In genomic region chr4:65535128-65535527, GRCh38 we compare ENCODE assay signal across 18 cellular contexts.
DNase-seq lines count a peak whose midpoint lies in the region; FAIRE-seq lines count a peak whose summit lies in the region.
"Had no signal": no experiment of that assay in that cellular context is flagged by ENCODE, and none has a peak within 500 bp of the region (broad histone marks: within the 10 kb centered on the region; RNA-seq: fewer than 3 reads in every experiment).

No MANE protein-coding gene starts in this region.

- H3K27me3 Mint-ChIP-seq in T-helper 2 cell treated with Interferon-gamma antibody and Interleukin-4, amounts not matched to agents 5 μg/mL and 100 μg/mL, for 36 hours (ENCODE audit: low read depth) = no peaks in the 10 kb centered on the region
- H3K27me3 Mint-ChIP-seq: CD4-positive, CD25-positive, alpha-beta regulatory T cell had no signal

- H3K4me1 Mint-ChIP-seq in T-helper 2 cell treated with Interferon-gamma antibody and Interleukin-4, amounts not matched to agents 5 μg/mL and 100 μg/mL, for 36 hours (ENCODE audit: low read depth) = no peaks in the 10 kb centered on the region
- H3K4me1 Mint-ChIP-seq: CD4-positive, CD25-positive, alpha-beta regulatory T cell had no signal

- no peak overlapping the region for H3K27ac Mint-ChIP-seq in T-helper 2 cell treated with Interferon-gamma antibody and Interleukin-4, amounts not matched to agents 5 μg/mL and 100 μg/mL, for 36 hours
- H3K27ac Mint-ChIP-seq: CD4-positive, CD25-positive, alpha-beta regulatory T cell had no signal

- H3K36me3 Mint-ChIP-seq in T-helper 2 cell treated with Interferon-gamma antibody and Interleukin-4, amounts not matched to agents 5 μg/mL and 100 μg/mL, for 36 hours (ENCODE audit: low read depth) = no peaks in the 10 kb centered on the region
- H3K36me3 Mint-ChIP-seq: CD4-positive, CD25-positive, alpha-beta regulatory T cell had no signal

- no peak overlapping the region for H3K4me3 Mint-ChIP-seq in T-helper 2 cell treated with Interferon-gamma antibody and Interleukin-4, amounts not matched to agents 5 μg/mL and 100 μg/mL, for 36 hours
- H3K4me3 Mint-ChIP-seq: CD4-positive, CD25-positive, alpha-beta regulatory T cell had no signal

- FAIRE-seq in urothelium cell line (lab: Jason Lieb, UNC) = peak; percentile 13
- FAIRE-seq: GM19239 had no signal

- DNase-seq in NCI-H82 (lab: John Stamatoyannopoulos, UW) = peak; percentile 3
- DNase-seq in NCI-H82 treated with DMSO at 0.1 percent for 48 hours (lab: John Stamatoyannopoulos, UW; ENCODE audit: unreplicated experiment) = no peak
- peak; percentile 7 to 61 for DNase-seq in SHP77 (lab: John Stamatoyannopoulos, UW)
- DNase-seq in astrocyte of the hippocampus (ENCODE audit: low read depth, low spot score) = peak; percentile 25
- DNase-seq in urothelium cell line (ENCODE audit: low spot score) = no peak
- no peak for DNase-seq in putamen (ENCODE audit: low spot score)
- no peak for DNase-seq in activated gamma-delta T cell (lab: John Stamatoyannopoulos, UW)
- DNase-seq in T-helper 2 cell treated with Interferon-gamma antibody and Interleukin-4, amounts not matched to agents 5 μg/mL and 100 μg/mL, for 36 hours (ENCODE audit: low spot score) = no peak
- DNase-seq: ACHN; CD4-positive, CD25-positive, alpha-beta regulatory T cell; DND-41; GDM1; MM.1S; NCI-H1105; NCI-H2029 treated with DMSO at 0.1 percent for 48 hours; NCI-H774; RPMI8226 had no signal

- peaks cover 8% of the 10 kb centered on the region for H3K9me3 Mint-ChIP-seq in T-helper 2 cell treated with Interferon-gamma antibody and Interleukin-4, amounts not matched to agents 5 μg/mL and 100 μg/mL, for 36 hours

Comparison
In these comparisons a context has a peak if more than half of its experiments do, and no peak if none do; other contexts are left out.
1. DNase-seq: peak in NCI-H82 (single experiment), SHP77 (2 of 2) and astrocyte of the hippocampus (single experiment); none in NCI-H82 treated with DMSO at 0.1 percent for 48 hours (single experiment), urothelium cell line (single experiment), putamen (single experiment), activated gamma-delta T cell (single experiment) and T-helper 2 cell treated with Interferon-gamma antibody and Interleukin-4, amounts not matched to agents 5 μg/mL and 100 μg/mL, for 36 hours (single experiment).